10 cellular contexts compared by ENCODE assay signal in genomic region chr2:85577063-85577385, GRCh38. TPM values are rescaled to one million over a fixed set of nuclear protein-coding genes. Genes with fewer than 3 reads are reported as not detected.
DNase-seq lines count a peak whose midpoint lies in the region; ATAC-seq and TF ChIP-seq lines count a peak whose summit lies in the region.
"Had no signal": no experiment of that assay in that cellular context is flagged by ENCODE, and none has a peak within 500 bp of the region (broad histone marks: within the 10 kb centered on the region; RNA-seq: fewer than 3 reads in every experiment).

No MANE protein-coding gene starts in this region.

- H3K4me3 ChIP-seq in BLaER1 treated with 17β-estradiol and CSF1 and Interleukin-3, amounts not matched to agents 10 nM and 100 nM = peak overlapping the region in 6 of 10 experiments; percentile 48 to 63 (median 52); a peak in 6 of 20 replicates
- peak overlapping the region; percentile 84 for H3K4me3 ChIP-seq in Loucy (ENCODE audit: low read length, poor library complexity, severe bottlenecking)
- peak overlapping the region in 12 of 59 donors; percentile 9 to 49 (median 36) for H3K4me3 ChIP-seq in dorsolateral prefrontal cortex
- peak overlapping the region in 1 of 2 donors; percentile 38 for H3K4me3 ChIP-seq in gastroesophageal sphincter

- 47 to 89% methylated on average over 2 of the region's 3 CpGs for WGBS in gastroesophageal sphincter (ENCODE audit: low coverage in 1 of 2), 2 donors

- H3K4me3 Mint-ChIP-seq in nephron = peak overlapping the region; percentile 68 to 83 (median 76)

- no peaks in the 10 kb centered on the region for H3F3A ChIP-seq in Loucy (ENCODE audit: low read depth)

- peaks cover 5% of the 10 kb centered on the region for H3K36me3 Mint-ChIP-seq in nephron (ENCODE audit: low read depth)

- H3K4me1 Mint-ChIP-seq in nephron = peaks cover 44% of the 10 kb centered on the region

- peak overlapping the region; percentile 72 for H2AFZ ChIP-seq in Loucy (ENCODE audit: low read length)

- H3K27ac ChIP-seq in BLaER1 treated with 17β-estradiol and CSF1 and Interleukin-3, amounts not matched to agents 10 nM and 100 nM = peak overlapping the region; percentile 86 to 96 (median 89)
- H3K27ac ChIP-seq in dorsolateral prefrontal cortex (peak overlapping the region in 37 of 59 donors; percentile 4 to 85 (median 68)), gastroesophageal sphincter (peak overlapping the region in 2 of 4 donors; percentile 63 to 73)

- no peak for TF ChIP-seq POLR2A in gastroesophageal sphincter (IDR thresholded peaks at IDR 0.05)

- H3K79me2 ChIP-seq in Loucy (ENCODE audit: insufficient read depth, low read length) = peaks cover 40% of the 10 kb centered on the region

- intact Hi-C loops in dorsolateral prefrontal cortex (cut with DNase I) (no loop called here), head of caudate nucleus (cut with DNase I) (no loop called here)

- H3K9me3 Mint-ChIP-seq in nephron = no peaks in the 10 kb centered on the region

- H3K27ac Mint-ChIP-seq in nephron = peak overlapping the region; percentile 98 to 99 (median 98)

- no peaks in the 10 kb centered on the region for H4K20me1 ChIP-seq in BLaER1 treated with 17β-estradiol and CSF1 and Interleukin-3, amounts not matched to agents 10 nM and 100 nM
- H4K20me1 ChIP-seq in Loucy (ENCODE audit: insufficient read depth, low read length, poor library complexity, severe bottlenecking) = no peaks in the 10 kb centered on the region

- H3K4me1 ChIP-seq in BLaER1 treated with 17β-estradiol and CSF1 and Interleukin-3, amounts not matched to agents 10 nM and 100 nM = peaks cover 53 to 61% (median 59%) of the 10 kb centered on the region in 10 experiments
- H3K4me1 ChIP-seq in Loucy (ENCODE audit: insufficient read depth, low read length, poor library complexity, severe bottlenecking) (peaks cover 24% of the 10 kb centered on the region), gastroesophageal sphincter (peaks cover 0 to 44% (median 18%) of the 10 kb centered on the region in 3 donors)

- peak overlapping the region in 10 of 11 experiments; percentile 71 to 91 (median 78); a peak in 15 of 22 replicates for H3K9ac ChIP-seq in BLaER1 treated with 17β-estradiol and CSF1 and Interleukin-3, amounts not matched to agents 10 nM and 100 nM
- peak overlapping the region; percentile 84 for H3K9ac ChIP-seq in Loucy (ENCODE audit: low read depth, low read length, poor library complexity, severe bottlenecking)

- peaks cover 0 to 8% (median 0%) of the 10 kb centered on the region in 11 experiments; a peak in 6 of 22 replicates for H3K36me3 ChIP-seq in BLaER1 treated with 17β-estradiol and CSF1 and Interleukin-3, amounts not matched to agents 10 nM and 100 nM
- H3K36me3 ChIP-seq in Loucy (ENCODE audit: insufficient read depth, low read length) = no peaks in the 10 kb centered on the region
- no peaks in the 10 kb centered on the region for H3K36me3 ChIP-seq in gastroesophageal sphincter

- H3K9me2 ChIP-seq in Loucy (replicated peaks; ENCODE audit: low read depth, low read length) = no peaks in the 10 kb centered on the region

- ATAC-seq in gastroesophageal sphincter = no peak

- H3K9me3 ChIP-seq in BLaER1 treated with 17β-estradiol and CSF1 and Interleukin-3, amounts not matched to agents 10 nM and 100 nM (replicated peaks in 1 of 11) = no peaks in the 10 kb centered on the region
- H3K9me3 ChIP-seq in Loucy (ENCODE audit: insufficient read depth, low read depth, low read length) (no peaks in the 10 kb centered on the region), gastroesophageal sphincter (no peaks in the 10 kb centered on the region)

- H3K27me3 Mint-ChIP-seq in nephron (ENCODE audit: low read depth) = no peaks in the 10 kb centered on the region

- peak overlapping the region; percentile 88 to 100 (median 94) for H3K4me2 ChIP-seq in BLaER1 treated with 17β-estradiol and CSF1 and Interleukin-3, amounts not matched to agents 10 nM and 100 nM
- H3K4me2 ChIP-seq in Loucy (ENCODE audit: low read depth, low read length, poor library complexity, severe bottlenecking) = peak overlapping the region; percentile 85

- DNase-seq in dorsolateral prefrontal cortex (no peak), OCI-M2 (lab: John Stamatoyannopoulos, UW; ENCODE audit: unreplicated experiment) (no peak), NK-92 (lab: John Stamatoyannopoulos, UW; ENCODE audit: unreplicated experiment) (no peak), head of caudate nucleus (no peak)
- DNase-seq: hippocampal formation, NCI-H2029 treated with DMSO at 0.1 percent for 48 hours had no signal

- H3K27me3 ChIP-seq in BLaER1 treated with 17β-estradiol and CSF1 and Interleukin-3, amounts not matched to agents 10 nM and 100 nM = no peaks in the 10 kb centered on the region
- H3K27me3 ChIP-seq in Loucy (ENCODE audit: insufficient read depth, low read length, poor library complexity, severe bottlenecking) = no peaks in the 10 kb centered on the region
- no peaks in the 10 kb centered on the region for H3K27me3 ChIP-seq in dorsolateral prefrontal cortex
- H3K27me3 ChIP-seq in gastroesophageal sphincter = no peaks in the 10 kb centered on the region

- TF ChIP-seq CTCF in Loucy (conservative IDR thresholded peaks at IDR 0.05; ENCODE audit: low read length) = no peak
- no peak for TF ChIP-seq CTCF in dorsolateral prefrontal cortex (IDR thresholded peaks at IDR 0.05 in 54 of 56, conservative IDR thresholded peaks at IDR 0.05 in 2 of 56; ENCODE audit: low read depth in 1 of 56, partially characterized antibody in 56 of 56)
- TF ChIP-seq CTCF in nephron (IDR thresholded peaks at IDR 0.05; ENCODE audit: unreplicated experiment in 3 of 3) = no peak
- TF ChIP-seq CTCF in gastroesophageal sphincter (IDR thresholded peaks at IDR 0.05) = no peak

- TF ChIP-seq EP300 in gastroesophageal sphincter (IDR thresholded peaks at IDR 0.05) = no peak

RNA-seq across cellular contexts. Expression of gene VAMP8, which starts 0.4 kb away (rescaled TPM):
- 10 to 100 TPM in 34 of 120 experiments, 1 to 10 TPM in 86; 2.5 to 33.7 (median 7.4) TPM for total RNA-seq in dorsolateral prefrontal cortex
- 10 to 100 TPM in 2 of 4 donors, 1 to 10 TPM in 1, not detected in 1; 4.9 to 30.5 (median 13.6) TPM for total RNA-seq in gastroesophageal sphincter

RNA-seq across cellular contexts. Expression of gene VAMP5, which starts 7.2 kb away (rescaled TPM):
- total RNA-seq in dorsolateral prefrontal cortex = 10 to 100 TPM; 11.2 to 51.3 (median 21.9) TPM
- total RNA-seq in gastroesophageal sphincter = 10 to 100 TPM; 37.6 to 56.5 (median 51.2) TPM

RNA-seq across cellular contexts. Expression of gene GGCX, which starts 15.7 kb away (rescaled TPM):
- total RNA-seq in dorsolateral prefrontal cortex (10 to 100 TPM; 24.6 to 53.8 (median 36.1) TPM), gastroesophageal sphincter (10 to 100 TPM; 16.2 to 29.3 (median 24.3) TPM)

RNA-seq across cellular contexts. Expression of gene RNF181, which starts 18.5 kb away (rescaled TPM):
- 10 to 100 TPM; 46.9 to 93.7 (median 73.1) TPM for total RNA-seq in dorsolateral prefrontal cortex
- 100 to 1,000 TPM; 113 to 174 (median 148) TPM for total RNA-seq in gastroesophageal sphincter

RNA-seq across cellular contexts. Expression of gene TMEM150A, which starts 25.5 kb away (rescaled TPM):
- total RNA-seq in dorsolateral prefrontal cortex (10 to 100 TPM in 78 of 120 experiments, 1 to 10 TPM in 42; 5.8 to 22.7 (median 10.9) TPM), gastroesophageal sphincter (10 to 100 TPM; 17.6 to 26.9 (median 19.9) TPM)
